In the genomic region with DNA sequence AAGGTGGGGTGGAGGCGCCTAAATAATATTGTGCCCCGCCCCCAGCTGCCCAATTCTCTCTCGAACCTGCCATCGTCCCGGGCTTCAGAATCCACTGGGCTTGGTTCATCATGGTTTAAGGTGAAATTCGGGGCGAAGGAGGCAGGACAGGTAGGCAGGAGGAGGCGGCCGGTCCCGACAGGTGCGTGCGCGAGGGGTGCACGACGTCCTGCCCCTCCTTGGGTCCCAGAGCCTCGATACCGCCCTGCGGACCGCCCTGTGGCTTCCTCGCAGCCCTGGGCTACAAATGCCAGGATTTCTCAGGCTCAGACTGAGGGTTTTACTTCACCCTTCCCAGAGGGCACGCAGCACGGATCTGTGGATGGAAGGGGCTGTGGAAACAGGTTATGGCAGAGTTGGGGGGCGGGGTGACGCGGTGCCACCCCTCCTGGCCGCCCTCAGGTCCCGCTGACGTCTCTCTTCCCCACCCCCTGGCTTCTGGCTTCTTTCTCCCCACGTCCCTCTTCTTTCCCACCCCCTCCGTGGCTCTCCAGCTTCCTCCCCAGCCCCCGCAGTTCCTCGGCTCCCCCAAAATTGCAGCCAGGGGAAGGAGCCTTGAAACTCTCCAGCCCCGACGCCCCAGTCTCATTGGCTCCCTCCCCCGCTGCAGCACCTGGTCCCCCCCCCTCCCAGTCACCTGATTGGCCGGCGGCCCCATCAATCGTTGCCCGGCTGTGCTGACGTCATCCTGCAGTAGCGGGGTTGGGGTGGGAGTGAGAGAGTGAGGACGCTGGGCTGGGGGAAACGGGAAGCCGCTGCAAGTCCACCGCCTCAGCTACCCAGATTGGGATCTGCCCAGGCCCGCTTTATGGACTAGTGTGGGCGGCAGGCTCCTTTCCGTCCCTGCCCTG, we compare ENCODE assay signal across 8 cellular contexts. TPM values are rescaled to one million over a fixed set of nuclear protein-coding genes. Genes with fewer than 3 reads are reported as not detected.
DNase-seq lines count a peak whose midpoint lies in the region; TF ChIP-seq lines count a peak whose summit lies in the region.

A gene (plus strand): TSS at position 725 of the 890 bp plus-strand sequence. CDS start 278 bp downstream, outside the sequence.

- H3K9me3 ChIP-seq in NT2/D1 (ENCODE audit: insufficient read depth, low read length), result no peaks in the 10 kb centered on the region
- H3K9me3 ChIP-seq in mononuclear cell (ENCODE audit: low read depth, low read length), result no peaks in the 10 kb centered on the region

- peak within 1 kb of the TSS; percentile 30 for H3K4me3 ChIP-seq in HL-60 (replicated peaks; ENCODE audit: insufficient read depth, low read length)
- H3K4me3 ChIP-seq in NT2/D1 (ENCODE audit: insufficient read length, low read depth), result peak within 1 kb of the TSS; percentile 89
- peak within 1 kb of the TSS; percentile 52 for H3K4me3 ChIP-seq in mononuclear cell (ENCODE audit: low read length)

- DNase-seq in AG20443 (ENCODE audit: low spot score) (peak; percentile 95), GM19238 (ENCODE audit: insufficient read length, low spot score) (peak; percentile 100), HL-60 (ENCODE audit: low read depth in 1 of 2, low spot score in 1 of 2) (no peak), NT2/D1 (ENCODE audit: low read depth, low spot score) (peak; percentile 97), activated T-cell treated with anti-CD3 and anti-CD28 coated beads for 4 hours (peak; percentile 78), epidermal melanocyte (ENCODE audit: insufficient read length, low spot score) (peak; percentile 92)
- peak; percentile 64 to 74 for DNase-seq in stimulated activated CD8-positive, alpha-beta memory T cell treated with anti-CD3 and anti-CD28 coated beads, Interleukin-2, amount 100 ng/mL, for 48 hours (ENCODE audit: low read depth in 2 of 2)

- H3K9ac ChIP-seq in NT2/D1 (ENCODE audit: insufficient read length, low read depth), result peak within 1 kb of the TSS; percentile 88

- no peak within 1 kb of the TSS for H3K27ac ChIP-seq in HL-60 (replicated peaks)

- H3K4me1 ChIP-seq in NT2/D1 (ENCODE audit: insufficient read depth, insufficient read length) (peaks cover 22% of the 10 kb centered on the region), mononuclear cell (ENCODE audit: insufficient read depth, low read length) (peaks cover 20% of the 10 kb centered on the region)

- peaks cover 20% of the 10 kb centered on the region for H3K36me3 ChIP-seq in NT2/D1 (ENCODE audit: insufficient read depth, insufficient read length, low read length)

- no peak for TF ChIP-seq CTCF in HL-60 (IDR thresholded peaks at IDR 0.05; ENCODE audit: insufficient read depth, low read length)

- peaks cover 33% of the 10 kb centered on the region for H3K27me3 ChIP-seq in HL-60 (ENCODE audit: insufficient read depth, poor library complexity, severe bottlenecking)
- H3K27me3 ChIP-seq in NT2/D1 (ENCODE audit: insufficient read depth, insufficient read length), result peaks cover 26% of the 10 kb centered on the region
- no peaks in the 10 kb centered on the region for H3K27me3 ChIP-seq in mononuclear cell (ENCODE audit: insufficient read depth, low read length)

RNA-seq across cellular contexts. Expression of the gene that starts here (rescaled TPM):
- total RNA-seq in mononuclear cell, result 13.0 TPM

Comparison
In these comparisons a context has a peak if more than half of its experiments do, and no peak if none do; other contexts are left out.
1. DNase-seq: peak in AG20443 (single experiment), GM19238 (single experiment), NT2/D1 (single experiment), activated T-cell treated with anti-CD3 and anti-CD28 coated beads for 4 hours (single experiment), epidermal melanocyte (single experiment) and stimulated activated CD8-positive, alpha-beta memory T cell treated with anti-CD3 and anti-CD28 coated beads, Interleukin-2, amount 100 ng/mL, for 48 hours (2 of 2); none in HL-60 (0 of 2).
2. H3K4me3 ChIP-seq: peak in every context shown above with its lines; median percentile 89 in NT2/D1; 52 in mononuclear cell; 30 in HL-60.